1 cellular context compared by ENCODE assay signal in genomic region chr17:28043296-28043695, GRCh38.
TF ChIP-seq lines count a peak whose summit lies in the region.

No MANE protein-coding gene starts in this region.

TF ChIP-seq in HepG2, 621 proteins besides CTCF, POLR2A, EP300 and RAD21:
- no peak for TF ChIP-seq ZNF577 (CRISPR knock-in tag; IDR thresholded peaks at IDR 0.05; ENCODE audit: borderline replicate concordance, low read depth)
- TF ChIP-seq, protein P1, sequence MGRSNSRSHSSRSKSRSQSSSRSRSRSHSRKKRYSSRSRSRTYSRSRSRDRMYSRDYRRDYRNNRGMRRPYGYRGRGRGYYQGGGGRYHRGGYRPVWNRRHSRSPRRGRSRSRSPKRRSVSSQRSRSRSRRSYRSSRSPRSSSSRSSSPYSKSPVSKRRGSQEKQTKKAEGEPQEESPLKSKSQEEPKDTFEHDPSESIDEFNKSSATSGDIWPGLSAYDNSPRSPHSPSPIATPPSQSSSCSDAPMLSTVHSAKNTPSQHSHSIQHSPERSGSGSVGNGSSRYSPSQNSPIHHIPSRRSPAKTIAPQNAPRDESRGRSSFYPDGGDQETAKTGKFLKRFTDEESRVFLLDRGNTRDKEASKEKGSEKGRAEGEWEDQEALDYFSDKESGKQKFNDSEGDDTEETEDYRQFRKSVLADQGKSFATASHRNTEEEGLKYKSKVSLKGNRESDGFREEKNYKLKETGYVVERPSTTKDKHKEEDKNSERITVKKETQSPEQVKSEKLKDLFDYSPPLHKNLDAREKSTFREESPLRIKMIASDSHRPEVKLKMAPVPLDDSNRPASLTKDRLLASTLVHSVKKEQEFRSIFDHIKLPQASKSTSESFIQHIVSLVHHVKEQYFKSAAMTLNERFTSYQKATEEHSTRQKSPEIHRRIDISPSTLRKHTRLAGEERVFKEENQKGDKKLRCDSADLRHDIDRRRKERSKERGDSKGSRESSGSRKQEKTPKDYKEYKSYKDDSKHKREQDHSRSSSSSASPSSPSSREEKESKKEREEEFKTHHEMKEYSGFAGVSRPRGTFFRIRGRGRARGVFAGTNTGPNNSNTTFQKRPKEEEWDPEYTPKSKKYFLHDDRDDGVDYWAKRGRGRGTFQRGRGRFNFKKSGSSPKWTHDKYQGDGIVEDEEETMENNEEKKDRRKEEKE (IDR thresholded peaks at IDR 0.05) = no peak
- no peak for TF ChIP-seq NFYC (CRISPR knock-in tag; IDR thresholded peaks at IDR 0.05)
- no peak for TF ChIP-seq ZNF354B (CRISPR knock-in tag; IDR thresholded peaks at IDR 0.05)
- TF ChIP-seq, protein P2, sequence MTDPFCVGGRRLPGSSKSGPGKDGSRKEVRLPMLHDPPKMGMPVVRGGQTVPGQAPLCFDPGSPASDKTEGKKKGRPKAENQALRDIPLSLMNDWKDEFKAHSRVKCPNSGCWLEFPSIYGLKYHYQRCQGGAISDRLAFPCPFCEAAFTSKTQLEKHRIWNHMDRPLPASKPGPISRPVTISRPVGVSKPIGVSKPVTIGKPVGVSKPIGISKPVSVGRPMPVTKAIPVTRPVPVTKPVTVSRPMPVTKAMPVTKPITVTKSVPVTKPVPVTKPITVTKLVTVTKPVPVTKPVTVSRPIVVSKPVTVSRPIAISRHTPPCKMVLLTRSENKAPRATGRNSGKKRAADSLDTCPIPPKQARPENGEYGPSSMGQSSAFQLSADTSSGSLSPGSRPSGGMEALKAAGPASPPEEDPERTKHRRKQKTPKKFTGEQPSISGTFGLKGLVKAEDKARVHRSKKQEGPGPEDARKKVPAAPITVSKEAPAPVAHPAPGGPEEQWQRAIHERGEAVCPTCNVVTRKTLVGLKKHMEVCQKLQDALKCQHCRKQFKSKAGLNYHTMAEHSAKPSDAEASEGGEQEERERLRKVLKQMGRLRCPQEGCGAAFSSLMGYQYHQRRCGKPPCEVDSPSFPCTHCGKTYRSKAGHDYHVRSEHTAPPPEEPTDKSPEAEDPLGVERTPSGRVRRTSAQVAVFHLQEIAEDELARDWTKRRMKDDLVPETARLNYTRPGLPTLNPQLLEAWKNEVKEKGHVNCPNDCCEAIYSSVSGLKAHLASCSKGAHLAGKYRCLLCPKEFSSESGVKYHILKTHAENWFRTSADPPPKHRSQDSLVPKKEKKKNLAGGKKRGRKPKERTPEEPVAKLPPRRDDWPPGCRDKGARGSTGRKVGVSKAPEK (CRISPR knock-in tag; IDR thresholded peaks at IDR 0.05; ENCODE audit: borderline replicate concordance) = no peak
- TF ChIP-seq YEATS4 (CRISPR knock-in tag; IDR thresholded peaks at IDR 0.05; ENCODE audit: borderline replicate concordance) = no peak
- TF ChIP-seq ZNF570 (CRISPR knock-in tag; IDR thresholded peaks at IDR 0.05; ENCODE audit: borderline replicate concordance) = no peak
- no peak for TF ChIP-seq JUND (CRISPR knock-in tag; IDR thresholded peaks at IDR 0.05)
- TF ChIP-seq, protein P3, sequence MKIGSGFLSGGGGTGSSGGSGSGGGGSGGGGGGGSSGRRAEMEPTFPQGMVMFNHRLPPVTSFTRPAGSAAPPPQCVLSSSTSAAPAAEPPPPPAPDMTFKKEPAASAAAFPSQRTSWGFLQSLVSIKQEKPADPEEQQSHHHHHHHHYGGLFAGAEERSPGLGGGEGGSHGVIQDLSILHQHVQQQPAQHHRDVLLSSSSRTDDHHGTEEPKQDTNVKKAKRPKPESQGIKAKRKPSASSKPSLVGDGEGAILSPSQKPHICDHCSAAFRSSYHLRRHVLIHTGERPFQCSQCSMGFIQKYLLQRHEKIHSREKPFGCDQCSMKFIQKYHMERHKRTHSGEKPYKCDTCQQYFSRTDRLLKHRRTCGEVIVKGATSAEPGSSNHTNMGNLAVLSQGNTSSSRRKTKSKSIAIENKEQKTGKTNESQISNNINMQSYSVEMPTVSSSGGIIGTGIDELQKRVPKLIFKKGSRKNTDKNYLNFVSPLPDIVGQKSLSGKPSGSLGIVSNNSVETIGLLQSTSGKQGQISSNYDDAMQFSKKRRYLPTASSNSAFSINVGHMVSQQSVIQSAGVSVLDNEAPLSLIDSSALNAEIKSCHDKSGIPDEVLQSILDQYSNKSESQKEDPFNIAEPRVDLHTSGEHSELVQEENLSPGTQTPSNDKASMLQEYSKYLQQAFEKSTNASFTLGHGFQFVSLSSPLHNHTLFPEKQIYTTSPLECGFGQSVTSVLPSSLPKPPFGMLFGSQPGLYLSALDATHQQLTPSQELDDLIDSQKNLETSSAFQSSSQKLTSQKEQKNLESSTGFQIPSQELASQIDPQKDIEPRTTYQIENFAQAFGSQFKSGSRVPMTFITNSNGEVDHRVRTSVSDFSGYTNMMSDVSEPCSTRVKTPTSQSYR (CRISPR knock-in tag; IDR thresholded peaks at IDR 0.05; ENCODE audit: borderline replicate concordance) = no peak
TF ChIP-seq in HepG2: peak in this region for 0.
